Comparison of ENCODE assay signal across 20 cellular contexts in the genomic region with DNA sequence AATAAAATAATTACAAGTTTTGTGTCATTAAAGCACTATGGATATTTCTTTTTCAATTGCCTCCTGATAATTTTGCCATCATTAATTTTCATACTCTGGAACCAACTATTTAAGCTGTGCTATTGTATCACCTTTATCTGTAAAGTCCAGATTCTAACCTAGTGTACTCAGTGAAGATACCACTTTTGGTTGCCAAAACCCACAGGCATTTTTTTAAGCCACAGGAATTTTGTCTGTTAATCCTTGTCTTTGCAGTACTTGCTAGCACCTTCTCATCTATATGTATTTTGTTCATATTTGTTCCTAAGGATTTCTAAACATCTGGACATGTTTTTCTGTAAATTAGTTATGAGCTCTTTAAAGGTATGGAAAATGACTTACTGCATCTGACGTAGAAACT.
DNase-seq lines count a peak whose midpoint lies in the region; ATAC-seq, FAIRE-seq and TF ChIP-seq lines count a peak whose summit lies in the region.
"Had no signal": no experiment of that assay in that cellular context is flagged by ENCODE, and none has a peak within 500 bp of the region (broad histone marks: within the 10 kb centered on the region; RNA-seq: fewer than 3 reads in every experiment).

No MANE protein-coding gene starts in this region.

- H3K4me3 Mint-ChIP-seq in activated T-helper 17 cell treated with anti-CD3 and anti-CD28 coated beads, Interleukin-2, amount 50 U/mL, for 72 hours, result no peak overlapping the region

- H3K79me2 ChIP-seq in GM23248 (ENCODE audit: insufficient read depth), result no peaks in the 10 kb centered on the region

- H3K27ac ChIP-seq in GM23248, result no peak overlapping the region
- H3K27ac ChIP-seq: lower lobe of right lung, Peyer's patch had no signal

- whole genome bisulfite sequencing in GM23248 (ENCODE audit: low coverage in 1 of 2, low lambda C conversion rate in 2 of 2, missing lambda C conversion rate in 2 of 2), 2 experiments, result 65 to 79% methylated on average over 1 of the region's 1 CpG

- H3K4me1 Mint-ChIP-seq in activated T-helper 17 cell treated with anti-CD3 and anti-CD28 coated beads, Interleukin-2, amount 50 U/mL, for 72 hours, result no peaks in the 10 kb centered on the region

- H3K9me3 Mint-ChIP-seq in activated T-helper 17 cell treated with anti-CD3 and anti-CD28 coated beads, Interleukin-2, amount 50 U/mL, for 72 hours, result no peaks in the 10 kb centered on the region

- H3K9ac ChIP-seq in GM23248, result no peak overlapping the region

- no peaks in the 10 kb centered on the region for H3K9me2 ChIP-seq in GM23248 (ENCODE audit: insufficient read depth)

- no peak overlapping the region for H2AFZ ChIP-seq in GM23248

- in situ Hi-C loops in GM23248 (cut with MboI), result no loop called here

- no peaks in the 10 kb centered on the region for H3K36me3 ChIP-seq in GM23248 (ENCODE audit: low read depth)
- H3K36me3 ChIP-seq: lower lobe of right lung, Peyer's patch, tibial nerve had no signal

- ATAC-seq in HG02642 (IDR thresholded peaks at IDR 0.05; ENCODE audit: poor library complexity, unreplicated experiment) (no peak), HG03097 (IDR thresholded peaks at IDR 0.05; ENCODE audit: low FRiP score, unreplicated experiment) (no peak)
- no peak for ATAC-seq in activated T-helper 17 cell treated with anti-CD3 and anti-CD28 coated beads, Interleukin-2, amount 50 U/mL, for 72 hours (replicated peaks)
- ATAC-seq: SK-N-SH treated with all-trans-retinoic acid at 6 μM for 48 hours had no signal

- no peak for TF ChIP-seq CTCF in choroid plexus epithelial cell (conservative IDR thresholded peaks at IDR 0.05; ENCODE audit: low read depth, low read length)

- DNase-seq in GM23248 (peak; percentile 15), RCC 7860 (ENCODE audit: low spot score) (peak; percentile 77), choroid plexus epithelial cell (ENCODE audit: low read depth) (peak; percentile 89), myocyte (ENCODE audit: low read depth) (peak; percentile 49), NCI-H1930 (lab: John Stamatoyannopoulos, UW) (no peak)
- DNase-seq: activated CD4-positive, alpha-beta T cell treated with anti-CD3 and anti-CD28 coated beads for 1 hour; central memory CD4-positive, alpha-beta T cell; DMS79; head of caudate nucleus; lower lobe of right lung; NCI-H146; NCI-H2171 treated with DMSO at 0.1 percent for 48 hours; Peyer's patch; stimulated activated naive CD4-positive, alpha-beta T cell treated with Interleukin-2 at 50 U/mL for 16 hours; T-helper 9 cell had no signal

- FAIRE-seq in RCC 7860 (lab: Jason Lieb, UNC), result peak; percentile 98

- no peaks in the 10 kb centered on the region for H3K4me1 ChIP-seq in GM23248 (ENCODE audit: insufficient read depth)
- H3K4me1 ChIP-seq: lower lobe of right lung, Peyer's patch, tibial nerve had no signal

- no peak overlapping the region for H3K4me2 ChIP-seq in GM23248 (ENCODE audit: unreplicated experiment)

- H3K9me3 ChIP-seq in GM23248 (ENCODE audit: low read depth), result no peaks in the 10 kb centered on the region
- H3K9me3 ChIP-seq: lower lobe of right lung, Peyer's patch had no signal

- H3F3A ChIP-seq in GM23248 (ENCODE audit: insufficient read depth), result no peaks in the 10 kb centered on the region

- no peaks in the 10 kb centered on the region for H4K20me1 ChIP-seq in GM23248 (ENCODE audit: insufficient read depth)

- peaks cover 7% of the 10 kb centered on the region for H3K27me3 Mint-ChIP-seq in activated T-helper 17 cell treated with anti-CD3 and anti-CD28 coated beads, Interleukin-2, amount 50 U/mL, for 72 hours

- no peaks in the 10 kb centered on the region for H3K36me3 Mint-ChIP-seq in activated T-helper 17 cell treated with anti-CD3 and anti-CD28 coated beads, Interleukin-2, amount 50 U/mL, for 72 hours (ENCODE audit: low read depth)

- H3K27me3 ChIP-seq in GM23248 (replicated peaks; ENCODE audit: insufficient read depth), result no peaks in the 10 kb centered on the region; the same call in 1 of the 2 replicates
- H3K27me3 ChIP-seq: Peyer's patch, tibial nerve had no signal

- H3K4me3 ChIP-seq in GM23248 (no peak overlapping the region), choroid plexus epithelial cell (ENCODE audit: low read depth, low read length) (no peak overlapping the region)
- H3K4me3 ChIP-seq: lower lobe of right lung, Peyer's patch, tibial nerve had no signal

- no peak overlapping the region for H3K27ac Mint-ChIP-seq in activated T-helper 17 cell treated with anti-CD3 and anti-CD28 coated beads, Interleukin-2, amount 50 U/mL, for 72 hours

Comparison
In these comparisons a context has a peak if more than half of its experiments do, and no peak if none do; other contexts are left out.
1. DNase-seq: peak in GM23248 (single experiment), RCC 7860 (single experiment), choroid plexus epithelial cell (single experiment) and myocyte (single experiment); none in NCI-H1930 (0 of 2).